1 cellular context compared by ENCODE assay signal in the genomic region with DNA sequence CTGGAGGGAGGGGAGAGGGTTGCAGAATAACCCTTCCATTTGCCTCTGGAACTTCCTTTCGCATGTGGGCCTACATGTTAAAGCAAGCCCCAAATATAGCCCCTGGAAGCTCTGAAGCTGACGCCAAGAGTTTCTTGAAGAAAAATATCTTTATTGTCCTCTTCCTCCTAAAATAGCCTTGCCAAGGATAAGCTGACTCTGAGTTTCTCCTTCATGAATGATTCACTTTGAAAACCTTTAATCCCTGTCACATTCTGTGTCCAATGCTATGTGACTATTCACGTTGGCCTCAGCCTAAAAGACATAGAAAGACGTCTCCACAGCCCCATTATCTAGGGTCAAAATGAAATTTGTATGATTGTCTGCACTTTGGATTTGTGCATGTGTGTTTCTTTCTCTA.
TF ChIP-seq lines count a peak whose summit lies in the region.

No MANE protein-coding gene starts in this region.

TF ChIP-seq in SK-N-SH treated with all-trans-retinoic acid at 6 μM for 48 hours, 23 proteins besides CTCF, POLR2A, EP300 and RAD21 (continued from another document):
- TF ChIP-seq, protein P1, sequence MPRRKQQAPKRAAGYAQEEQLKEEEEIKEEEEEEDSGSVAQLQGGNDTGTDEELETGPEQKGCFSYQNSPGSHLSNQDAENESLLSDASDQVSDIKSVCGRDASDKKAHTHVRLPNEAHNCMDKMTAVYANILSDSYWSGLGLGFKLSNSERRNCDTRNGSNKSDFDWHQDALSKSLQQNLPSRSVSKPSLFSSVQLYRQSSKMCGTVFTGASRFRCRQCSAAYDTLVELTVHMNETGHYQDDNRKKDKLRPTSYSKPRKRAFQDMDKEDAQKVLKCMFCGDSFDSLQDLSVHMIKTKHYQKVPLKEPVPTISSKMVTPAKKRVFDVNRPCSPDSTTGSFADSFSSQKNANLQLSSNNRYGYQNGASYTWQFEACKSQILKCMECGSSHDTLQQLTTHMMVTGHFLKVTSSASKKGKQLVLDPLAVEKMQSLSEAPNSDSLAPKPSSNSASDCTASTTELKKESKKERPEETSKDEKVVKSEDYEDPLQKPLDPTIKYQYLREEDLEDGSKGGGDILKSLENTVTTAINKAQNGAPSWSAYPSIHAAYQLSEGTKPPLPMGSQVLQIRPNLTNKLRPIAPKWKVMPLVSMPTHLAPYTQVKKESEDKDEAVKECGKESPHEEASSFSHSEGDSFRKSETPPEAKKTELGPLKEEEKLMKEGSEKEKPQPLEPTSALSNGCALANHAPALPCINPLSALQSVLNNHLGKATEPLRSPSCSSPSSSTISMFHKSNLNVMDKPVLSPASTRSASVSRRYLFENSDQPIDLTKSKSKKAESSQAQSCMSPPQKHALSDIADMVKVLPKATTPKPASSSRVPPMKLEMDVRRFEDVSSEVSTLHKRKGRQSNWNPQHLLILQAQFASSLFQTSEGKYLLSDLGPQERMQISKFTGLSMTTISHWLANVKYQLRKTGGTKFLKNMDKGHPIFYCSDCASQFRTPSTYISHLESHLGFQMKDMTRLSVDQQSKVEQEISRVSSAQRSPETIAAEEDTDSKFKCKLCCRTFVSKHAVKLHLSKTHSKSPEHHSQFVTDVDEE (CRISPR knock-in tag; IDR thresholded peaks at IDR 0.05), result no peak
- TF ChIP-seq ISL1 (CRISPR knock-in tag; IDR thresholded peaks at IDR 0.05), result no peak
TF ChIP-seq in SK-N-SH treated with all-trans-retinoic acid at 6 μM for 48 hours: peak in this region for 0.
